10 cellular contexts compared by ENCODE assay signal in the genomic region with DNA sequence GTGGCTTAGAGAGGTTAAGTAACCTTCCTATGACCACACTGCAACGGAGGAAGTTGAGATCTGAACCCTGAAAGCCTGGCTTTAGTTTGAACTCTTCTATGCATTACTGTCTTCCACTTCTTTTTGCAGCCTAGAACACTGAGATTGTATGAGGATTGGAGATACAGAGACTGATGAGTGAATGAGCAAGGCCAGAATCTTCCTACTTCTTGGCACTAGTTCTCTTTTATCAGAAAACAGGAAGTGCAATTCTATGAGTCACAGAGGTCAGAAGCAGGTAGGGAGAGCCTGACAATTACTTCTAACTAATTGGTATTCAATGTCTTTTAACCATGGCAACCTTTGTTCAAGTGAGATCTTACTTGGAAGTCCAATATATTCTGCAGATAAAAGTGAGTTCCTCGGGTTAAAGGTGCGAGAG.
DNase-seq lines count a peak whose midpoint lies in the region; ATAC-seq and TF ChIP-seq lines count a peak whose summit lies in the region.
"Had no signal": no experiment of that assay in that cellular context is flagged by ENCODE, and none has a peak within 500 bp of the region (broad histone marks: within the 10 kb centered on the region; RNA-seq: fewer than 3 reads in every experiment).

No MANE protein-coding gene starts in this region.

- H3K4me3 ChIP-seq in right cardiac atrium (ENCODE audit: low read length), result no peak overlapping the region
- H3K4me3 ChIP-seq in endodermal cell (ENCODE audit: low read length), result no peak overlapping the region
- H3K4me3 ChIP-seq: right lobe of liver had no signal

- TF ChIP-seq CTCF in endodermal cell (conservative IDR thresholded peaks at IDR 0.05), result no peak

- H3K9ac ChIP-seq in endodermal cell (ENCODE audit: extremely low read depth, low read length, poor library complexity, severe bottlenecking), result no peak overlapping the region

- peak; percentile 71 for ATAC-seq in HG03378 (IDR thresholded peaks at IDR 0.05; ENCODE audit: unreplicated experiment)
- no peak for ATAC-seq in right cardiac atrium
- no peak for ATAC-seq in GM19455 (IDR thresholded peaks at IDR 0.05; ENCODE audit: unreplicated experiment)

- intact Hi-C loops in activated CD4-positive, alpha-beta memory T cell treated with anti-CD3 and anti-CD28 coated beads for 36 hours (cut with micrococcal nuclease), result loop anchor here (1.0 kb wide), 2 partner anchors 108 to 491 kb away; no protein-coding TSS in a partner anchor
- intact Hi-C loops in right cardiac atrium (cut with DNase I), result no loop called here

- POLR2A ChIA-PET in activated CD4-positive, alpha-beta T cell treated with anti-CD3 and anti-CD28 coated beads, Interleukin-2, amount 10 ng/mL, durations not matched to agents 7 days and 5 days (lab: Charles Lee), result interaction anchor here (0.6 kb wide), 1 partner anchor 429 kb away, joined by 3 read pairs; no protein-coding TSS in a partner anchor
- POLR2A ChIA-PET in activated CD4-positive, alpha-beta memory T cell treated with anti-CD3 and anti-CD28 coated beads for 36 hours (lab: Charles Lee), result interaction anchor here (1.0 kb wide), 1 partner anchor 146 kb away, joined by 3 read pairs; no protein-coding TSS in a partner anchor

- H3K36me3 ChIP-seq in endodermal cell (ENCODE audit: control insufficient read depth, insufficient read depth, low read length), result no peaks in the 10 kb centered on the region
- H3K36me3 ChIP-seq: right lobe of liver had no signal

- DNase-seq in activated CD4-positive, alpha-beta T cell treated with anti-CD3 and anti-CD28 coated beads, Interleukin-2, amount 10 ng/mL, durations not matched to agents 7 days and 5 days, result no peak
- no peak for DNase-seq in activated CD4-positive, alpha-beta T cell treated with anti-CD3 and anti-CD28 coated beads, Interleukin-2, amount 50 U/mL, for 48 hours
- DNase-seq in activated CD4-positive, alpha-beta memory T cell treated with anti-CD3 and anti-CD28 coated beads for 36 hours, result no peak
- DNase-seq in right cardiac atrium (no peak), endodermal cell (no peak)
- DNase-seq: right lobe of liver had no signal

- no peaks in the 10 kb centered on the region for H3K4me1 ChIP-seq in right cardiac atrium (ENCODE audit: control insufficient read depth, insufficient read depth, low read length)
- H3K4me1 ChIP-seq in endodermal cell (ENCODE audit: control insufficient read depth, insufficient read depth, low read length), result peaks cover 10% of the 10 kb centered on the region
- H3K4me1 ChIP-seq: right lobe of liver had no signal

- H3K27ac ChIP-seq in right cardiac atrium (ENCODE audit: low read length) (no peak overlapping the region), endodermal cell (ENCODE audit: low read depth, low read length) (no peak overlapping the region)
- H3K27ac ChIP-seq: right lobe of liver had no signal

- peaks cover 2% of the 10 kb centered on the region for H3K36me3 Mint-ChIP-seq in activated CD4-positive, alpha-beta T cell treated with anti-CD3 and anti-CD28 coated beads, Interleukin-2, amount 10 ng/mL, durations not matched to agents 7 days and 5 days (ENCODE audit: low read depth)
- H3K36me3 Mint-ChIP-seq in activated CD4-positive, alpha-beta memory T cell treated with anti-CD3 and anti-CD28 coated beads for 36 hours, result peaks cover 2% of the 10 kb centered on the region
- no peaks in the 10 kb centered on the region for H3K36me3 Mint-ChIP-seq in stimulated activated naive CD8-positive, alpha-beta T cell treated with anti-CD3 and anti-CD28 coated beads, Interleukin-15, Interleukin-2, amounts not matched to agents 100 ng/mL and 50 ng/mL, for 24 hours (ENCODE audit: low read depth)
- H3K36me3 Mint-ChIP-seq in endodermal cell (ENCODE audit: low read depth), result no peaks in the 10 kb centered on the region

- no peak overlapping the region for H3K4me3 Mint-ChIP-seq in activated CD4-positive, alpha-beta T cell treated with anti-CD3 and anti-CD28 coated beads, Interleukin-2, amount 10 ng/mL, durations not matched to agents 7 days and 5 days
- peak overlapping the region; percentile 4 for H3K4me3 Mint-ChIP-seq in activated CD4-positive, alpha-beta memory T cell treated with anti-CD3 and anti-CD28 coated beads for 36 hours
- peak overlapping the region; percentile 20 for H3K4me3 Mint-ChIP-seq in stimulated activated naive CD8-positive, alpha-beta T cell treated with anti-CD3 and anti-CD28 coated beads, Interleukin-15, Interleukin-2, amounts not matched to agents 100 ng/mL and 50 ng/mL, for 24 hours
- H3K4me3 Mint-ChIP-seq in endodermal cell, result no peak overlapping the region
- H3K4me3 Mint-ChIP-seq: central memory CD8-positive, alpha-beta T cell had no signal

- peaks cover 15% of the 10 kb centered on the region for H3K9me3 Mint-ChIP-seq in activated CD4-positive, alpha-beta T cell treated with anti-CD3 and anti-CD28 coated beads, Interleukin-2, amount 10 ng/mL, durations not matched to agents 7 days and 5 days
- peaks cover 6% of the 10 kb centered on the region for H3K9me3 Mint-ChIP-seq in activated CD4-positive, alpha-beta memory T cell treated with anti-CD3 and anti-CD28 coated beads for 36 hours
- no peaks in the 10 kb centered on the region for H3K9me3 Mint-ChIP-seq in stimulated activated naive CD8-positive, alpha-beta T cell treated with anti-CD3 and anti-CD28 coated beads, Interleukin-15, Interleukin-2, amounts not matched to agents 100 ng/mL and 50 ng/mL, for 24 hours
- H3K9me3 Mint-ChIP-seq in endodermal cell, result peaks cover 9% of the 10 kb centered on the region
- H3K9me3 Mint-ChIP-seq: central memory CD8-positive, alpha-beta T cell had no signal

- WGBS in right cardiac atrium, result 72% methylated on average over 3 of the region's 3 CpGs
- 89 to 90% methylated on average over 2 to 3 of the region's 3 CpGs for WGBS in endodermal cell (ENCODE audit: insufficient coverage in 1 of 2, insufficient read length in 1 of 2), 2 experiments

- no peaks in the 10 kb centered on the region for H3K27me3 Mint-ChIP-seq in activated CD4-positive, alpha-beta T cell treated with anti-CD3 and anti-CD28 coated beads, Interleukin-2, amount 10 ng/mL, durations not matched to agents 7 days and 5 days
- no peaks in the 10 kb centered on the region for H3K27me3 Mint-ChIP-seq in activated CD4-positive, alpha-beta memory T cell treated with anti-CD3 and anti-CD28 coated beads for 36 hours
- no peaks in the 10 kb centered on the region for H3K27me3 Mint-ChIP-seq in stimulated activated naive CD8-positive, alpha-beta T cell treated with anti-CD3 and anti-CD28 coated beads, Interleukin-15, Interleukin-2, amounts not matched to agents 100 ng/mL and 50 ng/mL, for 24 hours
- no peaks in the 10 kb centered on the region for H3K27me3 Mint-ChIP-seq in endodermal cell (ENCODE audit: insufficient read depth)
- H3K27me3 Mint-ChIP-seq: central memory CD8-positive, alpha-beta T cell had no signal

- H3K9me3 ChIP-seq in right cardiac atrium (ENCODE audit: control insufficient read depth, low read length), result no peaks in the 10 kb centered on the region
- H3K9me3 ChIP-seq in endodermal cell (ENCODE audit: control insufficient read depth, low read length), result peaks cover 7% of the 10 kb centered on the region
- H3K9me3 ChIP-seq: right lobe of liver had no signal

- H3K27ac Mint-ChIP-seq in activated CD4-positive, alpha-beta T cell treated with anti-CD3 and anti-CD28 coated beads, Interleukin-2, amount 10 ng/mL, durations not matched to agents 7 days and 5 days, result peak overlapping the region; percentile 82
- H3K27ac Mint-ChIP-seq in activated CD4-positive, alpha-beta memory T cell treated with anti-CD3 and anti-CD28 coated beads for 36 hours, result peak overlapping the region; percentile 74
- H3K27ac Mint-ChIP-seq in stimulated activated naive CD8-positive, alpha-beta T cell treated with anti-CD3 and anti-CD28 coated beads, Interleukin-15, Interleukin-2, amounts not matched to agents 100 ng/mL and 50 ng/mL, for 24 hours, result peak overlapping the region; percentile 70
- no peak overlapping the region for H3K27ac Mint-ChIP-seq in endodermal cell

- CTCF ChIA-PET in activated CD4-positive, alpha-beta T cell treated with anti-CD3 and anti-CD28 coated beads, Interleukin-2, amount 10 ng/mL, durations not matched to agents 7 days and 5 days (lab: Charles Lee), result no interaction called here
- CTCF ChIA-PET in activated CD4-positive, alpha-beta memory T cell treated with anti-CD3 and anti-CD28 coated beads for 36 hours (lab: Charles Lee), result interaction anchor here (1.7 kb wide), 1 partner anchor 193 kb away, joined by 3 read pairs; no protein-coding TSS in a partner anchor

- H3K27me3 ChIP-seq in right cardiac atrium (ENCODE audit: control insufficient read depth, insufficient read depth) (no peaks in the 10 kb centered on the region), endodermal cell (ENCODE audit: control insufficient read depth, insufficient read depth, low read length, poor library complexity, severe bottlenecking) (no peaks in the 10 kb centered on the region)
- H3K27me3 ChIP-seq: right lobe of liver had no signal

- peaks cover 39% of the 10 kb centered on the region for H3K4me1 Mint-ChIP-seq in activated CD4-positive, alpha-beta T cell treated with anti-CD3 and anti-CD28 coated beads, Interleukin-2, amount 10 ng/mL, durations not matched to agents 7 days and 5 days
- H3K4me1 Mint-ChIP-seq in activated CD4-positive, alpha-beta memory T cell treated with anti-CD3 and anti-CD28 coated beads for 36 hours (ENCODE audit: low read depth), result peaks cover 60% of the 10 kb centered on the region
- H3K4me1 Mint-ChIP-seq in stimulated activated naive CD8-positive, alpha-beta T cell treated with anti-CD3 and anti-CD28 coated beads, Interleukin-15, Interleukin-2, amounts not matched to agents 100 ng/mL and 50 ng/mL, for 24 hours (ENCODE audit: low read depth), result peaks cover 70% of the 10 kb centered on the region
- H3K4me1 Mint-ChIP-seq in endodermal cell, result peaks cover 21% of the 10 kb centered on the region

Comparison
In these comparisons a context has a peak if more than half of its experiments do, and no peak if none do; other contexts are left out.
1. H3K4me3 Mint-ChIP-seq: peak in activated CD4-positive, alpha-beta memory T cell treated with anti-CD3 and anti-CD28 coated beads for 36 hours (single experiment) and stimulated activated naive CD8-positive, alpha-beta T cell treated with anti-CD3 and anti-CD28 coated beads, Interleukin-15, Interleukin-2, amounts not matched to agents 100 ng/mL and 50 ng/mL, for 24 hours (single experiment); none in activated CD4-positive, alpha-beta T cell treated with anti-CD3 and anti-CD28 coated beads, Interleukin-2, amount 10 ng/mL, durations not matched to agents 7 days and 5 days (single experiment) and endodermal cell (single experiment).